ENCODE assay signal across 12 cellular contexts in genomic region chr12:53063708-53064612, GRCh38. TPM values are rescaled to one million over a fixed set of nuclear protein-coding genes. Genes with fewer than 3 reads are reported as not detected.
DNase-seq lines count a peak whose midpoint lies in the region; TF ChIP-seq lines count a peak whose summit lies in the region.
"Had no signal": no experiment of that assay in that cellular context is flagged by ENCODE, and none has a peak within 500 bp of the region (broad histone marks: within the 10 kb centered on the region; RNA-seq: fewer than 3 reads in every experiment).

No MANE protein-coding gene starts in this region.

- no peaks in the 10 kb centered on the region for H3K9me2 ChIP-seq in Karpas-422 (replicated peaks; ENCODE audit: insufficient read depth, low read length)
- H3K9me2 ChIP-seq in hepatocyte (replicated peaks; ENCODE audit: insufficient read depth): no peaks in the 10 kb centered on the region

- H4K20me1 ChIP-seq in Karpas-422 (ENCODE audit: insufficient read depth, low read depth, low read length) (no peaks in the 10 kb centered on the region; the same call in 1 of the 2 replicates), hepatocyte (ENCODE audit: insufficient read depth, poor library complexity, severe bottlenecking) (no peaks in the 10 kb centered on the region)

- WGBS in hepatocyte (ENCODE audit: low lambda C conversion rate, missing lambda C conversion rate): 87% methylated on average over 13 of the region's 13 CpGs

- H3K4me1 ChIP-seq in Karpas-422 (ENCODE audit: low read length) (peaks cover 7% of the 10 kb centered on the region), hepatocyte (ENCODE audit: insufficient read depth) (peaks cover 7% of the 10 kb centered on the region), subcutaneous abdominal adipose tissue (ENCODE audit: control insufficient read depth in 5 of 5, insufficient read depth in 5 of 5, low read length in 5 of 5) (peaks cover 32 to 81% (median 79%) of the 10 kb centered on the region in 5 donors)

- TF ChIP-seq CTCF in hepatocyte (IDR thresholded peaks at IDR 0.05; ENCODE audit: poor library complexity): no peak

- H3K36me3 ChIP-seq in Karpas-422 (ENCODE audit: insufficient read depth, low read length): no peaks in the 10 kb centered on the region
- no peaks in the 10 kb centered on the region for H3K36me3 ChIP-seq in hepatocyte (replicated peaks; ENCODE audit: insufficient read depth, low read depth)
- H3K36me3 ChIP-seq in subcutaneous abdominal adipose tissue (ENCODE audit: control insufficient read depth in 5 of 5, insufficient read depth in 5 of 5, low read length in 5 of 5): peaks cover 0 to 93% (median 80%) of the 10 kb centered on the region in 5 donors

- H3K27me3 ChIP-seq in Karpas-422 (ENCODE audit: low read length) (no peaks in the 10 kb centered on the region), hepatocyte (no peaks in the 10 kb centered on the region), subcutaneous abdominal adipose tissue (ENCODE audit: control insufficient read depth in 5 of 5, insufficient read depth in 4 of 5, low read length in 5 of 5) (peaks cover 0 to 3% (median 0%) of the 10 kb centered on the region in 5 donors)

- H3K79me2 ChIP-seq in Karpas-422 (ENCODE audit: low read length): no peaks in the 10 kb centered on the region
- no peaks in the 10 kb centered on the region for H3K79me2 ChIP-seq in hepatocyte

- H3K4me3 ChIP-seq in Karpas-422 (ENCODE audit: low read length) (no peak overlapping the region), hepatocyte (no peak overlapping the region), subcutaneous abdominal adipose tissue (ENCODE audit: low read depth in 1 of 5, low read length in 5 of 5) (peak overlapping the region in 3 of 5 donors; percentile 7 to 17 (median 10))

- H3K9me3 ChIP-seq in Karpas-422 (ENCODE audit: low read length): no peaks in the 10 kb centered on the region
- no peaks in the 10 kb centered on the region for H3K9me3 ChIP-seq in hepatocyte (ENCODE audit: low read depth)
- H3K9me3 ChIP-seq in subcutaneous abdominal adipose tissue (ENCODE audit: control insufficient read depth in 5 of 5, low read length in 5 of 5): no peaks in the 10 kb centered on the region

- H3K4me2 ChIP-seq in Karpas-422 (ENCODE audit: low read depth, low read length, poor library complexity, severe bottlenecking): no peak overlapping the region
- no peak overlapping the region for H3K4me2 ChIP-seq in hepatocyte

- 0 out of 2 replicates have a peak overlapping the region, but pooled peaks have one; percentile 13 for H3K9ac ChIP-seq in Karpas-422 (ENCODE audit: low read length)
- H3K9ac ChIP-seq in subcutaneous abdominal adipose tissue (ENCODE audit: low read length in 5 of 5): peak overlapping the region in 2 of 5 donors; percentile 25 to 44

- DNase-seq in Karpas-422: no peak
- DNase-seq in astrocyte of the hippocampus (ENCODE audit: low read depth, low spot score): peak; percentile 37
- peak; percentile 15 for DNase-seq in hepatocyte (ENCODE audit: low spot score)
- no peak for DNase-seq in erythroblast (lab: John Stamatoyannopoulos, UW)
- no peak for DNase-seq in middle frontal gyrus (ENCODE audit: extremely low spot score, low spot score)
- no peak for DNase-seq in dedifferentiated amniotic fluid mesenchymal stem cell (ENCODE audit: extremely low spot score)
- no peak for DNase-seq in KG1 (lab: John Stamatoyannopoulos, UW)
- DNase-seq: occipital lobe, SIG-M5 had no signal

- H2AFZ ChIP-seq in Karpas-422 (ENCODE audit: low read length) (no peak overlapping the region), hepatocyte (no peak overlapping the region)

- TF ChIP-seq POLR2A in erythroblast (IDR thresholded peaks at IDR 0.05; ENCODE audit: low read length): no peak

- H3K27ac ChIP-seq in Karpas-422 (ENCODE audit: low read length) (no peak overlapping the region), hepatocyte (no peak overlapping the region), subcutaneous abdominal adipose tissue (ENCODE audit: low read depth, low read length) (peak overlapping the region; percentile 93)

RNA-seq across cellular contexts. Expression of gene TNS2, which starts 14.1 kb away (rescaled TPM):
- total RNA-seq in Karpas-422 (2014; rRNA removed; shearing (Covaris generic); ENCODE audit: low replicate concordance): 0.48 TPM in 1 of 2 replicates, not detected in the other
- total RNA-seq in hepatocyte: 15.9 and 16.9 TPM in 2 replicates
- 32.2 and 41.8 TPM in 2 replicates for polyA plus RNA-seq in hepatocyte
- polyA plus RNA-seq: IgD-negative memory B cell had no signal

RNA-seq across cellular contexts. Expression of gene SPRYD3, which starts 15.2 kb away (rescaled TPM):
- total RNA-seq in Karpas-422 (2014; rRNA removed; shearing (Covaris generic); ENCODE audit: low replicate concordance): 11.1 and 17.4 TPM in 2 replicates
- 19.3 and 20.9 TPM in 2 replicates for total RNA-seq in hepatocyte
- 24.6 and 25.8 TPM in 2 replicates for polyA plus RNA-seq in hepatocyte

RNA-seq across cellular contexts. Expression of gene IGFBP6, which starts 33.5 kb away (rescaled TPM):
- total RNA-seq in Karpas-422 (2014; rRNA removed; shearing (Covaris generic); ENCODE audit: low replicate concordance): 0.54 TPM in 1 of 2 replicates, not detected in the other
- total RNA-seq in hepatocyte: 21.8 and 25.1 TPM in 2 replicates
- 81.2 and 86.0 TPM in 2 replicates for polyA plus RNA-seq in hepatocyte

RNA-seq across cellular contexts. Expression of gene SOAT2, which starts 39.3 kb away (rescaled TPM):
- total RNA-seq in Karpas-422 (2014; rRNA removed; shearing (Covaris generic); ENCODE audit: low replicate concordance): not detected in 2 replicates
- 18.9 and 21.8 TPM in 2 replicates for total RNA-seq in hepatocyte
- 28.9 and 29.4 TPM in 2 replicates for polyA plus RNA-seq in hepatocyte
- total RNA-seq: H1, occipital lobe had no signal
- polyA plus RNA-seq: IgD-negative memory B cell had no signal

RNA-seq across cellular contexts. Expression of gene EIF4B, which starts 57.7 kb away (rescaled TPM):
- 549 and 718 TPM in 2 replicates for total RNA-seq in Karpas-422 (2014; rRNA removed; shearing (Covaris generic); ENCODE audit: low replicate concordance)
- 435 and 449 TPM in 2 replicates for total RNA-seq in hepatocyte
- polyA plus RNA-seq in hepatocyte: 53.5 and 65.1 TPM in 2 replicates

Comparison
In these comparisons a context has a peak if more than half of its experiments do, and no peak if none do; other contexts are left out.
1. DNase-seq: peak in astrocyte of the hippocampus (single experiment) and hepatocyte (single experiment); none in Karpas-422 (single experiment), erythroblast (0 of 2), middle frontal gyrus (single experiment), dedifferentiated amniotic fluid mesenchymal stem cell (single experiment) and KG1 (single experiment).
2. H3K4me3 ChIP-seq: peak in subcutaneous abdominal adipose tissue (3 of 5); none in Karpas-422 (single experiment) and hepatocyte (single experiment).
3. RNA of gene TNS2, which starts 14.1 kb away (total RNA-seq): 15.9 to 16.9 TPM in hepatocyte; 0.48 TPM in Karpas-422; every median in the first group is over 10 times any median in the second.
4. RNA of gene IGFBP6, which starts 33.5 kb away (total RNA-seq): 21.8 to 25.1 TPM in hepatocyte; 0.54 TPM in Karpas-422; every median in the first group is over 10 times any median in the second.